Comparison of ENCODE assay signal across 29 cellular contexts in the genomic region with DNA sequence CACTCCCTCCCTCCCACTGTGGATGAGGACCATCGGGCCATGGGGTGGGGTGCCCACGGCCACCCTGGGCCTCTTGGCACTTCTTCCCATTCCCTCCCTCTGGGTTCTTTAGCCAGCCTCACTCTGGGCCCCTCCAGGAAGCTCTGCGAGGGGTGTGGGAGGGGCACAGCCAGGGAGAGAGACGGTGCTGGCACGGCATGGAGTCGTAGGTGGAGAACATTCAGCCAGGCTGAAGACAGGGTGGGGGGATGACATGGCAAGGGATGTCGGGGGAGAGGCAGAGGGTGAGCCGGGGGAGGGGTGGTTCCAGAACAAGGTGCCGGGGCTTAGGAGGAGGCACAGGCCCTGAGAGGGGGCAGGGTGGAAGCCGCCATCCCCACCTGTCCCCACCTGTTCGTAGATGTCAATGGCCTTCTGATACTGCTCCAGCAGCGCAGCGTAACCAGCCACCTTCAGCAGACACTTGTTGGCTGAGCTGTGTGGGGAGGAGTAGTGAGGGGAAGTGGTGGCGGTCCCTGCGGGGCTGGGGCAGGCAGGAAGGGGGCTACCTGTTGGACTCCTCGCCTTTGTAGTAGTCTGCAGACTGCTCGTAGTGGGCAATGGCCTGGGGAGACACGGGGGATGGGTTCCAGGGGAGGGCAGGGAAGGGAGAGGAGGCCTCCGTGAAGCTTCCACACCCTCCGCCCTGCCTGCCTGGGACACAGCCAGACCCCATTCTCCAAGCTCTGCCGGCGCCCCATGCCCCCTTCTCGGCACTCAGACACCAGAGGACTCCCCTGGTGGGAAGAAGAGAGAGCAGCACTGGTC. TPM values are rescaled to one million over a fixed set of nuclear protein-coding genes. Genes with fewer than 3 reads are reported as not detected.
A peak's percentile ranks its signal among the peaks of the same experiment; 100 is the strongest.
DNase-seq lines count a peak whose midpoint lies in the region; ATAC-seq and TF ChIP-seq lines count a peak whose summit lies in the region.
"Had no signal": no experiment of that assay in that cellular context is flagged by ENCODE, and none has a peak within 500 bp of the region (broad histone marks: within the 10 kb centered on the region; RNA-seq: fewer than 3 reads in every experiment).

No MANE protein-coding gene starts in this region.

- no peak overlapping the region for H3K27ac ChIP-seq in CD4-positive, alpha-beta T cell (ENCODE audit: low read depth, low read length)
- H3K27ac ChIP-seq in mesenchymal stem cell (ENCODE audit: low read length, poor library complexity, severe bottlenecking) (no peak overlapping the region), ascending aorta (no peak overlapping the region)
- H3K27ac ChIP-seq: C4-2B, KMS-11, PC-9 had no signal

- H3K27me3 ChIP-seq in CD4-positive, alpha-beta T cell (ENCODE audit: control insufficient read depth, insufficient read depth, low read length), result no peaks in the 10 kb centered on the region
- H3K27me3 ChIP-seq in H7 (ENCODE audit: control insufficient read depth, insufficient read depth, low read length), result no peaks in the 10 kb centered on the region
- no peaks in the 10 kb centered on the region for H3K27me3 ChIP-seq in mesenchymal stem cell (ENCODE audit: control insufficient read depth in 1 of 2, insufficient read depth in 1 of 2, low read length in 2 of 2)
- no peaks in the 10 kb centered on the region for H3K27me3 ChIP-seq in ascending aorta

- no peak overlapping the region for H2BK5ac ChIP-seq in mesenchymal stem cell (ENCODE audit: low read depth, low read length, poor library complexity, severe bottlenecking)

- no peaks in the 10 kb centered on the region for H3K27me3 Mint-ChIP-seq in CD4-positive, alpha-beta T cell
- H3K27me3 Mint-ChIP-seq in brain, result no peaks in the 10 kb centered on the region
- H3K27me3 Mint-ChIP-seq: activated naive CD8-positive, alpha-beta T cell treated with anti-CD3 and anti-CD28 coated beads for 36 hours; progenitor cell of endocrine pancreas; stimulated activated naive B cell treated with anti-CD40 and anti-IgM and Interleukin-4, amounts not matched to agents 10 μg/mL and 1 μg/mL and 100 μg/mL, for 72 hours had no signal

- peaks cover 33% of the 10 kb centered on the region for H3K79me1 ChIP-seq in mesenchymal stem cell (replicated peaks; ENCODE audit: low read length, poor library complexity, severe bottlenecking)

- H2BK15ac ChIP-seq in mesenchymal stem cell (ENCODE audit: low read depth, poor library complexity, severe bottlenecking), result no peak overlapping the region

- no peak for ATAC-seq in CD4-positive, alpha-beta T cell (ENCODE audit: poor library complexity)
- no peak for ATAC-seq in HG03565 (IDR thresholded peaks at IDR 0.05; ENCODE audit: unreplicated experiment)
- ATAC-seq: HCT116; stimulated activated naive B cell treated with anti-CD40 and anti-IgM and Interleukin-4, amounts not matched to agents 10 μg/mL and 1 μg/mL and 100 μg/mL, for 72 hours had no signal

- POLR2A ChIA-PET in CD4-positive, alpha-beta T cell (lab: Charles Lee), result no interaction called here

- 87% methylated on average over 19 of the region's 23 CpGs for WGBS in mesenchymal stem cell

- no peak overlapping the region for H3K23ac ChIP-seq in mesenchymal stem cell (ENCODE audit: low read length in 2 of 2)

- CTCF ChIA-PET in CD4-positive, alpha-beta T cell (lab: Charles Lee), result no interaction called here

- H3K14ac ChIP-seq in mesenchymal stem cell (ENCODE audit: low read length in 2 of 2), result no peak overlapping the region

- no peaks in the 10 kb centered on the region for H3K9me3 Mint-ChIP-seq in CD4-positive, alpha-beta T cell
- H3K9me3 Mint-ChIP-seq in brain, result no peaks in the 10 kb centered on the region
- H3K9me3 Mint-ChIP-seq: activated naive CD8-positive, alpha-beta T cell treated with anti-CD3 and anti-CD28 coated beads for 36 hours; stimulated activated naive B cell treated with anti-CD40 and anti-IgM and Interleukin-4, amounts not matched to agents 10 μg/mL and 1 μg/mL and 100 μg/mL, for 72 hours had no signal

- no peak overlapping the region for H3K4me3 ChIP-seq in H7 (ENCODE audit: insufficient read depth, low read depth, low read length)
- no peak overlapping the region for H3K4me3 ChIP-seq in mesenchymal stem cell (ENCODE audit: insufficient read depth in 1 of 2, low read depth in 1 of 2, low read length in 2 of 2)
- no peak overlapping the region for H3K4me3 ChIP-seq in ascending aorta
- H3K4me3 ChIP-seq: PC-9 had no signal

- intact Hi-C loops in CD4-positive, alpha-beta T cell (cut with DNase I, micrococcal nuclease), result no loop called here
- intact Hi-C loops in ascending aorta (cut with DNase I), result no loop called here

- H3K4me3 Mint-ChIP-seq in CD4-positive, alpha-beta T cell, result no peak overlapping the region
- no peak overlapping the region for H3K4me3 Mint-ChIP-seq in brain
- H3K4me3 Mint-ChIP-seq: activated naive CD8-positive, alpha-beta T cell treated with anti-CD3 and anti-CD28 coated beads for 36 hours; stimulated activated naive B cell treated with anti-CD40 and anti-IgM and Interleukin-4, amounts not matched to agents 10 μg/mL and 1 μg/mL and 100 μg/mL, for 72 hours had no signal

- peaks cover 7% of the 10 kb centered on the region for H3K36me3 ChIP-seq in H7 (replicated peaks; ENCODE audit: control insufficient read depth, insufficient read depth, low read length)
- peaks cover 82 to 93% of the 10 kb centered on the region in 2 experiments for H3K36me3 ChIP-seq in mesenchymal stem cell (ENCODE audit: control insufficient read depth in 1 of 2, insufficient read depth in 2 of 2, low read depth in 1 of 2, low read length in 2 of 2)
- peaks cover 52 to 74% of the 10 kb centered on the region in 2 donors for H3K36me3 ChIP-seq in ascending aorta

- no peak overlapping the region for H3K18ac ChIP-seq in mesenchymal stem cell (ENCODE audit: low read depth in 1 of 2, low read length in 2 of 2)

- no peak overlapping the region for H3K4me2 ChIP-seq in mesenchymal stem cell (ENCODE audit: low read length, poor library complexity, severe bottlenecking)
- H3K4me2 ChIP-seq: KMS-11, PC-9 had no signal

- H2BK12ac ChIP-seq in mesenchymal stem cell (ENCODE audit: low read length in 2 of 2), result no peak overlapping the region

- H3K27ac Mint-ChIP-seq in CD4-positive, alpha-beta T cell, result peak overlapping the region; percentile 61
- H3K27ac Mint-ChIP-seq in brain, result peak overlapping the region in 3 of 5 experiments; percentile 23 to 80 (median 67)
- H3K27ac Mint-ChIP-seq: activated naive CD8-positive, alpha-beta T cell treated with anti-CD3 and anti-CD28 coated beads for 36 hours; progenitor cell of endocrine pancreas; stimulated activated naive B cell treated with anti-CD40 and anti-IgM and Interleukin-4, amounts not matched to agents 10 μg/mL and 1 μg/mL and 100 μg/mL, for 72 hours had no signal

- H2BK120ac ChIP-seq in mesenchymal stem cell (ENCODE audit: low read depth, low read length), result no peak overlapping the region

- H3K4me1 Mint-ChIP-seq in CD4-positive, alpha-beta T cell (ENCODE audit: low read depth), result peaks cover 10% of the 10 kb centered on the region
- H3K4me1 Mint-ChIP-seq in brain, result peaks cover 40% of the 10 kb centered on the region

- peaks cover 5% of the 10 kb centered on the region for H3K4me1 ChIP-seq in mesenchymal stem cell (ENCODE audit: control insufficient read depth, insufficient read depth, low read depth, low read length)
- no peaks in the 10 kb centered on the region for H3K4me1 ChIP-seq in ascending aorta

- H3K9ac ChIP-seq in mesenchymal stem cell (ENCODE audit: low read length), result no peak overlapping the region
- H3K9ac ChIP-seq: KMS-11 had no signal

- peaks cover 70% of the 10 kb centered on the region for H3K36me3 Mint-ChIP-seq in CD4-positive, alpha-beta T cell (ENCODE audit: low read depth)
- H3K36me3 Mint-ChIP-seq in brain, result peaks cover 10% of the 10 kb centered on the region

- no peak overlapping the region for H4K8ac ChIP-seq in mesenchymal stem cell (ENCODE audit: low read length)

- H3K4ac ChIP-seq in mesenchymal stem cell (ENCODE audit: low read depth in 1 of 2, low read length in 2 of 2), result no peak overlapping the region

- H2AK5ac ChIP-seq in mesenchymal stem cell (ENCODE audit: low read length, severe bottlenecking), result no peak overlapping the region

- H4K91ac ChIP-seq in mesenchymal stem cell (ENCODE audit: low read length), result peak overlapping the region; percentile 1

- no peak for TF ChIP-seq CTCF in CD4-positive, alpha-beta T cell (IDR thresholded peaks at IDR 0.05)
- TF ChIP-seq CTCF in brain (conservative IDR thresholded peaks at IDR 0.05) (no peak), ascending aorta (IDR thresholded peaks at IDR 0.05) (no peak)

- no peak overlapping the region for H2AFZ ChIP-seq in mesenchymal stem cell (ENCODE audit: low read depth, low read length)
- H2AFZ ChIP-seq: PC-9 had no signal

- H3K9me3 ChIP-seq in CD4-positive, alpha-beta T cell (ENCODE audit: control insufficient read depth, low read length), result no peaks in the 10 kb centered on the region
- H3K9me3 ChIP-seq in mesenchymal stem cell (ENCODE audit: control insufficient read depth, low read length) (no peaks in the 10 kb centered on the region), ascending aorta (no peaks in the 10 kb centered on the region)

- no peak for DNase-seq in CD4-positive, alpha-beta T cell
- DNase-seq in H7 (peak; percentile 64), mesenchymal stem cell (no peak), ascending aorta (ENCODE audit: low spot score in 2 of 2) (no peak), NCI-H2227 (lab: John Stamatoyannopoulos, UW; ENCODE audit: unreplicated experiment) (no peak)
- DNase-seq: activated CD4-positive, alpha-beta T cell treated with anti-CD3 and anti-CD28 coated beads, Interleukin-2, amount 50 U/mL, for 48 hours; activated CD4-positive, CD25-positive, alpha-beta regulatory T cell; activated CD8-positive, alpha-beta memory T cell treated with anti-CD3 and anti-CD28 coated beads, Interleukin-2, amount 50 U/mL, for 48 hours; activated naive CD8-positive, alpha-beta T cell treated with anti-CD3 and anti-CD28 coated beads for 36 hours; Calu3; DMS79 treated with DMSO at 0.1 percent for 48 hours; effector CD8-positive, alpha-beta T cell; NCI-H1436 treated with DMSO at 0.1 percent for 48 hours; NCI-H2107; NK-92 treated with Interleukin-12 subunit alpha and Interleukin-12 subunit beta, amount 100 ng/mL, for 24 hours; PC-9; SHP77; stimulated activated CD4-positive, alpha-beta T cell treated with anti-CD3 and anti-CD28 coated beads, Interleukin-4, amount 100 ng/mL, for 4 hours; stimulated activated naive B cell treated with anti-CD40 and anti-IgM and Interleukin-4, amounts not matched to agents 10 μg/mL and 1 μg/mL and 100 μg/mL, for 72 hours; T1000 had no signal

RNA-seq across cellular contexts. Expression of gene KPTN, which starts 8.8 kb away (rescaled TPM):
- total RNA-seq in CD4-positive, alpha-beta T cell, result 1 to 10 TPM; 3.6 to 4.5 TPM
- total RNA-seq in H7 (2014; rRNA removed; shearing (Covaris generic)), result 9.9 and 10.5 TPM in 2 replicates
- polyA plus RNA-seq in brain (ENCODE audit: insufficient read depth, low read depth, low replicate concordance), result 28.1 TPM
- 8.5 TPM for polyA plus RNA-seq in mesenchymal stem cell (2013, experiment 1 of 2)
- 8.6 TPM for polyA plus RNA-seq in mesenchymal stem cell (2013, experiment 2 of 2)
- 26.0 TPM for total RNA-seq in ascending aorta

RNA-seq across cellular contexts. Expression of gene SLC8A2, which starts 21.1 kb away (rescaled TPM):
- not detected for total RNA-seq in CD4-positive, alpha-beta T cell
- total RNA-seq in H7 (2014; rRNA removed; shearing (Covaris generic)), result 6.7 and 10.3 TPM in 2 replicates
- 23.3 TPM for polyA plus RNA-seq in brain (ENCODE audit: insufficient read depth, low read depth, low replicate concordance)
- polyA plus RNA-seq in mesenchymal stem cell (2013, experiment 1 of 2), result 0.06 TPM
- polyA plus RNA-seq in mesenchymal stem cell (2013, experiment 2 of 2), result 0.07 TPM
- total RNA-seq in ascending aorta, result not detected
- total RNA-seq: epithelial cell of proximal tubule, kidney epithelial cell, lung microvascular endothelial cell, PC-9 had no signal

RNA-seq across cellular contexts. Expression of gene NAPA, which starts 22.1 kb away (rescaled TPM):
- total RNA-seq in CD4-positive, alpha-beta T cell, result 100 to 1,000 TPM; 135 to 145 TPM
- total RNA-seq in H7 (2014; rRNA removed; shearing (Covaris generic)), result 82.1 and 98.3 TPM in 2 replicates
- polyA plus RNA-seq in brain (ENCODE audit: insufficient read depth, low read depth, low replicate concordance), result 248 TPM
- polyA plus RNA-seq in mesenchymal stem cell (2013, experiment 1 of 2), result 113 TPM
- polyA plus RNA-seq in mesenchymal stem cell (2013, experiment 2 of 2), result 117 TPM
- 102 TPM for total RNA-seq in ascending aorta
